17 cellular contexts compared by ENCODE assay signal in the genomic region with DNA sequence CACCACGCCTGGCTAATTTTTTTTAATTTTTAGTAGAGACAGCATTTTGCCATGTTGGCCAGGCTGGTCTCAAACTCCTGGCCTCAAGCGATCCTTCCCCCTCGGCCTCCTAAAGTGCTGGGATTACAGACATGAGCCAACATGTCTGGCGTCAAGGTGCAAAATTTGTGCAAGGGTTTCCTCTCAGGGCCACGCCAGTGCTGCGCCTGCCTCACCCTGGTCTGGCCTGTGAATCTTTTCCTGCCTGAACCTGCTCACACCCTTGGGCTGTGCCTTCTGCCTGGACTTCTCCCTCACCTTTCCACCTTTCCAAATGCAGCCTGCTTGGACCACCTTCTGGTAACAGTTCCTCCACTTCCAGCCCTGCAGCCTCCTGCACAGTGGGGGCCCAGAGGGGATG.
"Had no signal": no experiment of that assay in that cellular context is flagged by ENCODE, and none has a peak within 500 bp of the region (broad histone marks: within the 10 kb centered on the region; RNA-seq: fewer than 3 reads in every experiment).

No MANE protein-coding gene starts in this region.

- H3K9me3 ChIP-seq: esophagus squamous epithelium, mucosa of descending colon, pancreas had no signal

- ATAC-seq: mucosa of descending colon; naive thymus-derived CD8-positive, alpha-beta T cell; pancreas; right cardiac atrium had no signal

- H3K27ac Mint-ChIP-seq: progenitor cell of endocrine pancreas, type B pancreatic cell had no signal

- H3K4me3 ChIP-seq: dorsolateral prefrontal cortex, esophagus squamous epithelium, mucosa of descending colon, pancreas had no signal

- H3K4me3 Mint-ChIP-seq: immature natural killer cell; naive thymus-derived CD8-positive, alpha-beta T cell; neural crest cell; type B pancreatic cell had no signal

- H3K9me3 Mint-ChIP-seq: type B pancreatic cell had no signal

- FAIRE-seq: pancreas, small intestine had no signal

- H3K36me3 ChIP-seq: pancreas had no signal

- H3K27ac ChIP-seq: dorsolateral prefrontal cortex, esophagus squamous epithelium, pancreas had no signal

- DNase-seq: cortex of kidney; dorsolateral prefrontal cortex; effector CD8-positive, alpha-beta T cell; esophagus squamous epithelium; foreskin fibroblast; immature natural killer cell; mucosa of descending colon; naive thymus-derived CD8-positive, alpha-beta T cell; nucleus accumbens; right cardiac atrium; small intestine; stimulated activated CD4-positive, alpha-beta T cell treated with anti-CD3 and anti-CD28 coated beads, Interleukin-12 subunit alpha, Interleukin-12 subunit beta, amount 100 ng/mL, for 4 hours; stimulated activated naive CD4-positive, alpha-beta T cell treated with Interleukin-2 at 50 U/mL for 16 hours had no signal

- H3K4me1 ChIP-seq: pancreas had no signal

- H3K36me3 Mint-ChIP-seq: type B pancreatic cell had no signal

- H3K27me3 ChIP-seq: dorsolateral prefrontal cortex, esophagus squamous epithelium, pancreas had no signal
